ENCODE assay signal across 17 cellular contexts in genomic region chr3:40229411-40229810, GRCh38.
DNase-seq lines count a peak whose midpoint lies in the region; ATAC-seq and TF ChIP-seq lines count a peak whose summit lies in the region.
"Had no signal": no experiment of that assay in that cellular context is flagged by ENCODE, and none has a peak within 500 bp of the region (broad histone marks: within the 10 kb centered on the region; RNA-seq: fewer than 3 reads in every experiment).

No MANE protein-coding gene starts in this region.

- no peaks in the 10 kb centered on the region; the same call in 1 of the 2 replicates for H3K27me3 ChIP-seq in GM06990 (replicated peaks; ENCODE audit: control insufficient read depth, insufficient read depth, low read length)
- H3K27me3 ChIP-seq in suprapubic skin: no peaks in the 10 kb centered on the region

- no peak for TF ChIP-seq POLR2A in suprapubic skin (IDR thresholded peaks at IDR 0.05)

- H3K27ac ChIP-seq in suprapubic skin: no peak overlapping the region

- H3K36me3 ChIP-seq in GM06990 (ENCODE audit: control insufficient read depth, insufficient read depth, low read length): no peaks in the 10 kb centered on the region
- H3K36me3 ChIP-seq in suprapubic skin: no peaks in the 10 kb centered on the region

- WGBS in suprapubic skin: 77% methylated on average over 4 of the region's 4 CpGs

- peaks cover 4% of the 10 kb centered on the region for H3K27me3 Mint-ChIP-seq in glutamatergic neuron (ENCODE audit: unreplicated experiment)
- H3K27me3 Mint-ChIP-seq: naive B cell had no signal

- no peak for TF ChIP-seq CTCF in GM06990 (IDR thresholded peaks at IDR 0.05; ENCODE audit: insufficient read depth, low read length, poor library complexity, severe bottlenecking)
- TF ChIP-seq CTCF in suprapubic skin (IDR thresholded peaks at IDR 0.05): no peak
- TF ChIP-seq CTCF in glutamatergic neuron (IDR thresholded peaks at IDR 0.05; ENCODE audit: partially characterized antibody, unreplicated experiment): no peak

- ATAC-seq in GM19351 (IDR thresholded peaks at IDR 0.05; ENCODE audit: unreplicated experiment) (peak; percentile 95), HG03520 (IDR thresholded peaks at IDR 0.05; ENCODE audit: unreplicated experiment) (peak; percentile 85)
- ATAC-seq: left ventricle myocardium superior had no signal

- peak; percentile 13 for DNase-seq in GM06990 (ENCODE audit: extremely low read depth, insufficient read length)
- peak; percentile 16 for DNase-seq in medulla oblongata (ENCODE audit: extremely low spot score)
- no peak for DNase-seq in suprapubic skin (ENCODE audit: low spot score in 2 of 2)
- DNase-seq in NCI-H2227 (lab: John Stamatoyannopoulos, UW; ENCODE audit: unreplicated experiment): no peak
- no peak for DNase-seq in activated CD8-positive, alpha-beta memory T cell treated with anti-CD3 and anti-CD28 coated beads for 24 hours
- no peak for DNase-seq in glutamatergic neuron
- DNase-seq: aorta; foreskin fibroblast; left ventricle myocardium superior; naive B cell; NCI-H1436 treated with DMSO at 0.1 percent for 48 hours; posterior cingulate gyrus; stimulated activated naive CD4-positive, alpha-beta T cell treated with Interleukin-2 at 50 U/mL for 16 hours had no signal

- H3K4me3 Mint-ChIP-seq in glutamatergic neuron (ENCODE audit: unreplicated experiment): no peak overlapping the region
- H3K4me3 Mint-ChIP-seq: naive B cell; T-helper 2 cell treated with Interferon-gamma antibody and Interleukin-4, amounts not matched to agents 5 μg/mL and 100 μg/mL, for 36 hours had no signal

- H3K9me3 Mint-ChIP-seq in glutamatergic neuron (ENCODE audit: unreplicated experiment): no peaks in the 10 kb centered on the region
- H3K9me3 Mint-ChIP-seq: T-helper 2 cell treated with Interferon-gamma antibody and Interleukin-4, amounts not matched to agents 5 μg/mL and 100 μg/mL, for 36 hours had no signal

- H3K9me3 ChIP-seq in suprapubic skin: no peaks in the 10 kb centered on the region

- no peak overlapping the region for H3K27ac Mint-ChIP-seq in glutamatergic neuron (ENCODE audit: unreplicated experiment)
- H3K27ac Mint-ChIP-seq: naive B cell; T-helper 2 cell treated with Interferon-gamma antibody and Interleukin-4, amounts not matched to agents 5 μg/mL and 100 μg/mL, for 36 hours had no signal

- H3K4me3 ChIP-seq in GM06990 (replicated peaks; ENCODE audit: low read depth, low read length) (no peak overlapping the region), suprapubic skin (no peak overlapping the region)
- H3K4me3 ChIP-seq: smooth muscle cell had no signal

- peaks cover 4% of the 10 kb centered on the region for H3K36me3 Mint-ChIP-seq in glutamatergic neuron (ENCODE audit: unreplicated experiment)

- TF ChIP-seq EP300 in suprapubic skin (IDR thresholded peaks at IDR 0.05): no peak

- H3K4me1 Mint-ChIP-seq in glutamatergic neuron (ENCODE audit: low read depth, unreplicated experiment): no peaks in the 10 kb centered on the region
- H3K4me1 Mint-ChIP-seq: naive B cell had no signal

- H3K4me1 ChIP-seq in suprapubic skin: no peaks in the 10 kb centered on the region

Comparison
In these comparisons a context has a peak if more than half of its experiments do, and no peak if none do; other contexts are left out.
1. DNase-seq: peak in GM06990 (single experiment) and medulla oblongata (single experiment); none in suprapubic skin (0 of 2), NCI-H2227 (single experiment), activated CD8-positive, alpha-beta memory T cell treated with anti-CD3 and anti-CD28 coated beads for 24 hours (single experiment) and glutamatergic neuron (single experiment).